9 cellular contexts compared by ENCODE assay signal in the genomic region with DNA sequence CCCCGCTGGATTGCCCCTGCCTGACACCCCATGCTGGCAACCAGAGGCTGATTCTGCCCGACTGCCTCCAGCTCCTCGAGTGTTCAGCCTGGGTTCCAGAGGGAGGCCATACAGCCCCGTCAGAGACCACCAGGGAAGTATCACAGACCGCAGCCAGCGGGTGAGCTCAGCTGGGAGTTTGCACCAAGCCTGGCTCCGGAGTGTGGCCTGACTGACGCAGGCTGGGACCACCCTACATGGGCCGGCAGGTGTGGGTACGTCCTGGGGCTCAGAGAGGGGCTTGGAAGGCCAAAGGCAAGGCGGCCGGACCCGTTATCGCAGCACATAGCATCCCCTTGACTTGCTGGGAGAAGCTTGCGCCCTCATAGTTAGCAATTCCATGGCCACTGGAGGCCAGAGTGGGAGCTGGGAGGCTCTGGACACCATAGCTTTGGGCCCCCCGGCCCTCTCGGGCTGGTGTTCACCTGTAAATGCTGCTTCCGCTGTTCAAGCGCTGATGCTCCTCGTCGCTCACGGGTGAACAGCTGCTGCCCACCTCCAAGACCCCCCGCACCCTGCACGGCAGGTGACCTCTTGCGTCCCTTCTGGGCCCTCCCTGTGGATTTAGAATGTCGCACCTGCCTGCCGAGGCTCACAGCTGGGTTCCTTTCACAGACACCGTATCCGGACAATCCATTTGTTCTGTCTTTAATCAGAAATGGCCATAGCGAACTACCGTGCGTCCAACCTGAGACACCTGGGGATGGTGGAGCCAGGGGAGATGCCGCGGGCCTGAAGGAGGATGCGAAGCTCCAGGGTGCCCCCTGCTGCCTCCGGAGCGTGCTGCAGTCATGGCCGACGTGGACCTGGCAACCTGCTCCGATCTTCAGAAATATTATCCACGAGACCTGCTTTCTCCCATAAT. TPM values are rescaled to one million over a fixed set of nuclear protein-coding genes. Genes with fewer than 3 reads are reported as not detected.
A peak's percentile ranks its signal among the peaks of the same experiment; 100 is the strongest.
DNase-seq lines count a peak whose midpoint lies in the region; ATAC-seq and TF ChIP-seq lines count a peak whose summit lies in the region.
"Had no signal": no experiment of that assay in that cellular context is flagged by ENCODE, and none has a peak within 500 bp of the region (broad histone marks: within the 10 kb centered on the region; RNA-seq: fewer than 3 reads in every experiment).

No MANE protein-coding gene starts in this region.

- H3K4me1 Mint-ChIP-seq in activated CD8-positive, alpha-beta T cell treated with anti-CD3 and anti-CD28 coated beads for 36 hours (ENCODE audit: low read depth): no peaks in the 10 kb centered on the region
- peaks cover 8 to 20% of the 10 kb centered on the region in 2 donors for H3K4me1 Mint-ChIP-seq in effector memory CD8-positive, alpha-beta T cell (ENCODE audit: low read depth in 2 of 2)
- peaks cover 7 to 17% (median 13%) of the 10 kb centered on the region in 3 donors for H3K4me1 Mint-ChIP-seq in naive B cell

- TF ChIP-seq CTCF in DOHH2 (IDR thresholded peaks at IDR 0.05; ENCODE audit: low read depth, low read length, poor library complexity, severe bottlenecking): peak; percentile 93
- peak; percentile 88 for TF ChIP-seq CTCF in activated CD8-positive, alpha-beta T cell treated with anti-CD3 and anti-CD28 coated beads for 36 hours (IDR thresholded peaks at IDR 0.05)
- peak; percentile 56 to 73 (median 59) for TF ChIP-seq CTCF in testis (IDR thresholded peaks at IDR 0.05)

- H4K20me1 ChIP-seq in DOHH2 (ENCODE audit: control insufficient read depth, insufficient read depth, low read depth, low read length): no peaks in the 10 kb centered on the region

- no peaks in the 10 kb centered on the region for H3K36me3 ChIP-seq in DOHH2 (ENCODE audit: control insufficient read depth, low read length)
- H3K36me3 ChIP-seq in testis (ENCODE audit: low read depth, missing control alignments): no peaks in the 10 kb centered on the region

- no peak overlapping the region for H3K4me3 Mint-ChIP-seq in activated CD8-positive, alpha-beta T cell treated with anti-CD3 and anti-CD28 coated beads for 36 hours
- no peak overlapping the region for H3K4me3 Mint-ChIP-seq in effector memory CD8-positive, alpha-beta T cell
- H3K4me3 Mint-ChIP-seq in naive B cell: no peak overlapping the region
- H3K4me3 Mint-ChIP-seq: T-helper 1 cell treated with Interleukin-12 subunit alpha and Interleukin-12 subunit beta and Interleukin-4 antibody, amounts not matched to agents 30 μg/mL and 1 μg/mL, for 36 hours had no signal

- CTCF ChIA-PET in activated CD8-positive, alpha-beta T cell treated with anti-CD3 and anti-CD28 coated beads for 36 hours (lab: Charles Lee): interaction anchor here (0.6 to 15.9 kb wide), 23 partner anchors 9 to 458 kb away, joined by 3 to 248 read pairs (median 4); partner anchors contain the start of genes KCNF1 and PDIA6

- H3K9me3 ChIP-seq in DOHH2 (ENCODE audit: control insufficient read depth, insufficient read depth, low read length) (no peaks in the 10 kb centered on the region), testis (no peaks in the 10 kb centered on the region)

- peak; percentile 89 for ATAC-seq in activated CD8-positive, alpha-beta T cell treated with anti-CD3 and anti-CD28 coated beads for 36 hours
- peak; percentile 73 for ATAC-seq in effector memory CD8-positive, alpha-beta T cell (replicated peaks)
- peak; percentile 12 to 36 for ATAC-seq in naive B cell (ENCODE audit: low read depth in 2 of 2)
- ATAC-seq in GM19023 (IDR thresholded peaks at IDR 0.05; ENCODE audit: unreplicated experiment): no peak

- peaks cover 2% of the 10 kb centered on the region for H3K27me3 ChIP-seq in DOHH2 (ENCODE audit: control insufficient read depth, low read length)
- H3K27me3 ChIP-seq in testis: no peaks in the 10 kb centered on the region

- DNase-seq in HPDE6-E6E7 (ENCODE audit: extremely low spot score): peak; percentile 52
- peak; percentile 63 for DNase-seq in NCI-H748 treated with DMSO at 0.1 percent for 48 hours (lab: John Stamatoyannopoulos, UW)
- DNase-seq in activated CD8-positive, alpha-beta T cell treated with anti-CD3 and anti-CD28 coated beads for 36 hours: peak; percentile 83
- peak; percentile 57 to 63 (median 57) for DNase-seq in effector memory CD8-positive, alpha-beta T cell
- peak; percentile 25 for DNase-seq in naive B cell
- peak; percentile 79 for DNase-seq in testis

- H3K27me3 Mint-ChIP-seq in activated CD8-positive, alpha-beta T cell treated with anti-CD3 and anti-CD28 coated beads for 36 hours: no peaks in the 10 kb centered on the region
- H3K27me3 Mint-ChIP-seq in effector memory CD8-positive, alpha-beta T cell: no peaks in the 10 kb centered on the region
- H3K27me3 Mint-ChIP-seq in naive B cell: peaks cover 0 to 27% (median 0%) of the 10 kb centered on the region in 3 donors

- no peak overlapping the region for H3K27ac Mint-ChIP-seq in activated CD8-positive, alpha-beta T cell treated with anti-CD3 and anti-CD28 coated beads for 36 hours
- H3K27ac Mint-ChIP-seq in effector memory CD8-positive, alpha-beta T cell: no peak overlapping the region
- no peak overlapping the region for H3K27ac Mint-ChIP-seq in naive B cell
- H3K27ac Mint-ChIP-seq: T-helper 1 cell treated with Interleukin-12 subunit alpha and Interleukin-12 subunit beta and Interleukin-4 antibody, amounts not matched to agents 30 μg/mL and 1 μg/mL, for 36 hours had no signal

- no peaks in the 10 kb centered on the region; the same call in 1 of the 2 replicates for H3F3A ChIP-seq in DOHH2 (ENCODE audit: control insufficient read depth, insufficient read depth)

- H3K4me3 ChIP-seq in DOHH2 (ENCODE audit: low read length) (no peak overlapping the region), testis (no peak overlapping the region)

- POLR2A ChIA-PET in activated CD8-positive, alpha-beta T cell treated with anti-CD3 and anti-CD28 coated beads for 36 hours (lab: Charles Lee): interaction anchor here (0.7 kb wide), 1 partner anchor 146 kb away, joined by 3 read pairs; no protein-coding TSS in a partner anchor

- no peaks in the 10 kb centered on the region for H3K79me2 ChIP-seq in DOHH2 (ENCODE audit: control insufficient read depth, low read length)

- WGBS in testis, 2 donors: 62 to 65% methylated on average over 20 to 41 of the region's 41 CpGs

- H3K27ac ChIP-seq in DOHH2 (ENCODE audit: low read depth, low read length) (no peak overlapping the region), testis (no peak overlapping the region)

- no peaks in the 10 kb centered on the region for H3K36me3 Mint-ChIP-seq in activated CD8-positive, alpha-beta T cell treated with anti-CD3 and anti-CD28 coated beads for 36 hours (ENCODE audit: low read depth)
- H3K36me3 Mint-ChIP-seq in effector memory CD8-positive, alpha-beta T cell (ENCODE audit: insufficient read depth): peaks cover 6% of the 10 kb centered on the region
- H3K36me3 Mint-ChIP-seq in naive B cell: no peaks in the 10 kb centered on the region

- H3K4me1 ChIP-seq in DOHH2 (ENCODE audit: control insufficient read depth, low read length): peaks cover 11% of the 10 kb centered on the region
- no peaks in the 10 kb centered on the region for H3K4me1 ChIP-seq in testis

- no peak for TF ChIP-seq POLR2A in testis (IDR thresholded peaks at IDR 0.05)

- no peaks in the 10 kb centered on the region for H3K9me3 Mint-ChIP-seq in activated CD8-positive, alpha-beta T cell treated with anti-CD3 and anti-CD28 coated beads for 36 hours
- no peaks in the 10 kb centered on the region for H3K9me3 Mint-ChIP-seq in effector memory CD8-positive, alpha-beta T cell
- peaks cover 0 to 4% (median 0%) of the 10 kb centered on the region in 7 donors for H3K9me3 Mint-ChIP-seq in naive B cell
- H3K9me3 Mint-ChIP-seq: T-helper 1 cell treated with Interleukin-12 subunit alpha and Interleukin-12 subunit beta and Interleukin-4 antibody, amounts not matched to agents 30 μg/mL and 1 μg/mL, for 36 hours had no signal

- H3K9me2 ChIP-seq in DOHH2 (replicated peaks; ENCODE audit: control insufficient read depth, low read length): no peaks in the 10 kb centered on the region

- intact Hi-C loops in activated CD8-positive, alpha-beta T cell treated with anti-CD3 and anti-CD28 coated beads for 36 hours (cut with micrococcal nuclease): loop anchor here (2.0 kb wide), 1 partner anchor 291 kb away; no protein-coding TSS in a partner anchor
- intact Hi-C loops in testis (cut with DNase I; ENCODE audit: low total_unique reads): no loop called here

- no peak overlapping the region; the same call in 1 of the 2 replicates for H3K4me2 ChIP-seq in DOHH2 (ENCODE audit: low read length)

RNA-seq across cellular contexts. Expression of gene SLC66A3, which starts 31.2 kb away (rescaled TPM):
- total RNA-seq in activated CD8-positive, alpha-beta T cell treated with anti-CD3 and anti-CD28 coated beads for 36 hours: 10 to 100 TPM; 10.4 to 10.6 TPM
- polyA plus RNA-seq in naive B cell (ENCODE audit: low read depth in 6 of 6) (10 to 100 TPM; 40.3 to 85.1 (median 43.9) TPM), testis (ENCODE audit: insufficient read depth, low read depth, low replicate concordance) (23.3 TPM)
- total RNA-seq in testis: 10 to 100 TPM; 38.9 to 46.0 TPM

Comparison
In these comparisons a context has a peak if more than half of its experiments do, and no peak if none do; other contexts are left out.
1. DNase-seq: peak in every context shown above with its lines; median percentile 83 in activated CD8-positive, alpha-beta T cell treated with anti-CD3 and anti-CD28 coated beads for 36 hours; 79 in testis; 63 in NCI-H748 treated with DMSO at 0.1 percent for 48 hours; 57 in effector memory CD8-positive, alpha-beta T cell; 52 in HPDE6-E6E7; 25 in naive B cell.